1 cellular context compared by ENCODE assay signal in the genomic region with DNA sequence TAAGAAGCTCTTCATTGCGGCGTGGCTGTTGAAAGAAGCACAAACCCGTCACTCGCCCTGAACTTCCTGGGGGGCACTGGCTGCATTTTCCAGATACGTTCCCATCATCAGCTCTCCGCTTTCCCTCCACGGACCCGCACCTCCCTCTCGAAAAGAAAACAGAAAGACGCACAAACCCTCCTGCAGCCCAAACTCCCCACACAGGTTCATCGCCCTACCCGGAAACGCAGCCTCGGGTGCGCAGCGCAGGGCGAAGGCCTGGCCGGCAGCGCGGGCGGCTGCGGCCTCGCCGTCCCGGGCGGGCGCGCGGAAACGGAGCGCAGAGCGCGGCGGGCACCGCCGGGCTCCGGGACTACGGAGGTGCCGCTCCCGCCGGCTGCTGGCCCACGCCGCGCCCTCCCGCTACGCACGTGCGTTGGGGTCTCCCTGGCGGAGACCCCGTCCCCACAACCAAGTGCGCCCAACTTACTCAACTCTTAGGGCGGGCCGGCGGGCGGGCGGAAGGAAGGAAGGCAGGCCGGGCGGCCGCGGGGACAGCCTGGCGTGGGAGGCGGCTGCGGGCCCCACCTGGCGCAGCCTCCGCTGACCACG.
TF ChIP-seq lines count a peak whose summit lies in the region.

No MANE protein-coding gene starts in this region.

TF ChIP-seq in HepG2, 621 proteins besides CTCF, POLR2A, EP300 and RAD21 (continued from another document and continues in another):
- TF ChIP-seq LCORL (IDR thresholded peaks at IDR 0.05) (no peak), LCORL (CRISPR knock-in tag; IDR thresholded peaks at IDR 0.05) (0 out of 2 replicates have a peak, but pooled peaks have one; percentile 2), ZNF777 (CRISPR knock-in tag; IDR thresholded peaks at IDR 0.05) (no peak), ZNF878 (CRISPR knock-in tag; IDR thresholded peaks at IDR 0.05) (no peak), YEATS4 (CRISPR knock-in tag; IDR thresholded peaks at IDR 0.05; ENCODE audit: borderline replicate concordance) (no peak), ZNF547 (CRISPR knock-in tag; IDR thresholded peaks at IDR 0.05) (peak; percentile 39; the same call in 1 of the 2 replicates), ZNF781 (CRISPR knock-in tag; IDR thresholded peaks at IDR 0.05; ENCODE audit: borderline replicate concordance, not compliant biosample characterization) (no peak), HOXA9 (CRISPR knock-in tag; IDR thresholded peaks at IDR 0.05; ENCODE audit: borderline replicate concordance) (no peak), TOPORS (CRISPR knock-in tag; IDR thresholded peaks at IDR 0.05) (no peak), PCBP1 (IDR thresholded peaks at IDR 0.05; ENCODE audit: borderline replicate concordance, low read depth, low read length) (no peak), SPEN (CRISPR knock-in tag; IDR thresholded peaks at IDR 0.05; ENCODE audit: low read depth) (peak; percentile 4; the same call in 1 of the 2 replicates), HOXD1 (CRISPR knock-in tag; IDR thresholded peaks at IDR 0.05) (no peak), KDM3A (CRISPR knock-in tag; IDR thresholded peaks at IDR 0.05; ENCODE audit: low read depth) (no peak), ZNF432 (CRISPR knock-in tag; IDR thresholded peaks at IDR 0.05; ENCODE audit: borderline replicate concordance) (no peak), HHEX (CRISPR knock-in tag; IDR thresholded peaks at IDR 0.05) (no peak), NFKB2 (CRISPR knock-in tag; IDR thresholded peaks at IDR 0.05; ENCODE audit: borderline replicate concordance) (0 out of 2 replicates have a peak, but pooled peaks have one; percentile 7), RNF2 (conservative IDR thresholded peaks at IDR 0.05; ENCODE audit: low read depth) (peak; percentile 14; the same call in 1 of the 2 replicates), ZFYVE20 (CRISPR knock-in tag; IDR thresholded peaks at IDR 0.05; ENCODE audit: borderline replicate concordance, low read depth) (no peak), SALL1 (CRISPR knock-in tag; IDR thresholded peaks at IDR 0.05) (peak; percentile 4; the same call in 1 of the 2 replicates), ARNT2 (CRISPR knock-in tag; IDR thresholded peaks at IDR 0.05; ENCODE audit: low read depth) (no peak), ISL2 (CRISPR knock-in tag; IDR thresholded peaks at IDR 0.05) (no peak; the same call in 1 of the 2 replicates), ZNF772 (CRISPR knock-in tag; IDR thresholded peaks at IDR 0.05) (no peak), GABPA (IDR thresholded peaks at IDR 0.05; ENCODE audit: low read depth, low read length) (no peak), GABPA (CRISPR knock-in tag; IDR thresholded peaks at IDR 0.05; ENCODE audit: low read depth) (no peak), ZBTB7A (CRISPR knock-in tag; IDR thresholded peaks at IDR 0.05) (peak; percentile 53; the same call in 1 of the 2 replicates)
- TF ChIP-seq, protein P1, sequence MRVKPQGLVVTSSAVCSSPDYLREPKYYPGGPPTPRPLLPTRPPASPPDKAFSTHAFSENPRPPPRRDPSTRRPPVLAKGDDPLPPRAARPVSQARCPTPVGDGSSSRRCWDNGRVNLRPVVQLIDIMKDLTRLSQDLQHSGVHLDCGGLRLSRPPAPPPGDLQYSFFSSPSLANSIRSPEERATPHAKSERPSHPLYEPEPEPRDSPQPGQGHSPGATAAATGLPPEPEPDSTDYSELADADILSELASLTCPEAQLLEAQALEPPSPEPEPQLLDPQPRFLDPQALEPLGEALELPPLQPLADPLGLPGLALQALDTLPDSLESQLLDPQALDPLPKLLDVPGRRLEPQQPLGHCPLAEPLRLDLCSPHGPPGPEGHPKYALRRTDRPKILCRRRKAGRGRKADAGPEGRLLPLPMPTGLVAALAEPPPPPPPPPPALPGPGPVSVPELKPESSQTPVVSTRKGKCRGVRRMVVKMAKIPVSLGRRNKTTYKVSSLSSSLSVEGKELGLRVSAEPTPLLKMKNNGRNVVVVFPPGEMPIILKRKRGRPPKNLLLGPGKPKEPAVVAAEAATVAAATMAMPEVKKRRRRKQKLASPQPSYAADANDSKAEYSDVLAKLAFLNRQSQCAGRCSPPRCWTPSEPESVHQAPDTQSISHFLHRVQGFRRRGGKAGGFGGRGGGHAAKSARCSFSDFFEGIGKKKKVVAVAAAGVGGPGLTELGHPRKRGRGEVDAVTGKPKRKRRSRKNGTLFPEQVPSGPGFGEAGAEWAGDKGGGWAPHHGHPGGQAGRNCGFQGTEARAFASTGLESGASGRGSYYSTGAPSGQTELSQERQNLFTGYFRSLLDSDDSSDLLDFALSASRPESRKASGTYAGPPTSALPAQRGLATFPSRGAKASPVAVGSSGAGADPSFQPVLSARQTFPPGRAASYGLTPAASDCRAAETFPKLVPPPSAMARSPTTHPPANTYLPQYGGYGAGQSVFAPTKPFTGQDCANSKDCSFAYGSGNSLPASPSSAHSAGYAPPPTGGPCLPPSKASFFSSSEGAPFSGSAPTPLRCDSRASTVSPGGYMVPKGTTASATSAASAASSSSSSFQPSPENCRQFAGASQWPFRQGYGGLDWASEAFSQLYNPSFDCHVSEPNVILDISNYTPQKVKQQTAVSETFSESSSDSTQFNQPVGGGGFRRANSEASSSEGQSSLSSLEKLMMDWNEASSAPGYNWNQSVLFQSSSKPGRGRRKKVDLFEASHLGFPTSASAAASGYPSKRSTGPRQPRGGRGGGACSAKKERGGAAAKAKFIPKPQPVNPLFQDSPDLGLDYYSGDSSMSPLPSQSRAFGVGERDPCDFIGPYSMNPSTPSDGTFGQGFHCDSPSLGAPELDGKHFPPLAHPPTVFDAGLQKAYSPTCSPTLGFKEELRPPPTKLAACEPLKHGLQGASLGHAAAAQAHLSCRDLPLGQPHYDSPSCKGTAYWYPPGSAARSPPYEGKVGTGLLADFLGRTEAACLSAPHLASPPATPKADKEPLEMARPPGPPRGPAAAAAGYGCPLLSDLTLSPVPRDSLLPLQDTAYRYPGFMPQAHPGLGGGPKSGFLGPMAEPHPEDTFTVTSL (CRISPR knock-in tag; IDR thresholded peaks at IDR 0.05; ENCODE audit: borderline replicate concordance) = peak; percentile 44; the same call in 1 of the 2 replicates
- TF ChIP-seq, protein P2, sequence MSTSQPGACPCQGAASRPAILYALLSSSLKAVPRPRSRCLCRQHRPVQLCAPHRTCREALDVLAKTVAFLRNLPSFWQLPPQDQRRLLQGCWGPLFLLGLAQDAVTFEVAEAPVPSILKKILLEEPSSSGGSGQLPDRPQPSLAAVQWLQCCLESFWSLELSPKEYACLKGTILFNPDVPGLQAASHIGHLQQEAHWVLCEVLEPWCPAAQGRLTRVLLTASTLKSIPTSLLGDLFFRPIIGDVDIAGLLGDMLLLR (CRISPR knock-in tag; IDR thresholded peaks at IDR 0.05) = no peak
- TF ChIP-seq, protein P3, sequence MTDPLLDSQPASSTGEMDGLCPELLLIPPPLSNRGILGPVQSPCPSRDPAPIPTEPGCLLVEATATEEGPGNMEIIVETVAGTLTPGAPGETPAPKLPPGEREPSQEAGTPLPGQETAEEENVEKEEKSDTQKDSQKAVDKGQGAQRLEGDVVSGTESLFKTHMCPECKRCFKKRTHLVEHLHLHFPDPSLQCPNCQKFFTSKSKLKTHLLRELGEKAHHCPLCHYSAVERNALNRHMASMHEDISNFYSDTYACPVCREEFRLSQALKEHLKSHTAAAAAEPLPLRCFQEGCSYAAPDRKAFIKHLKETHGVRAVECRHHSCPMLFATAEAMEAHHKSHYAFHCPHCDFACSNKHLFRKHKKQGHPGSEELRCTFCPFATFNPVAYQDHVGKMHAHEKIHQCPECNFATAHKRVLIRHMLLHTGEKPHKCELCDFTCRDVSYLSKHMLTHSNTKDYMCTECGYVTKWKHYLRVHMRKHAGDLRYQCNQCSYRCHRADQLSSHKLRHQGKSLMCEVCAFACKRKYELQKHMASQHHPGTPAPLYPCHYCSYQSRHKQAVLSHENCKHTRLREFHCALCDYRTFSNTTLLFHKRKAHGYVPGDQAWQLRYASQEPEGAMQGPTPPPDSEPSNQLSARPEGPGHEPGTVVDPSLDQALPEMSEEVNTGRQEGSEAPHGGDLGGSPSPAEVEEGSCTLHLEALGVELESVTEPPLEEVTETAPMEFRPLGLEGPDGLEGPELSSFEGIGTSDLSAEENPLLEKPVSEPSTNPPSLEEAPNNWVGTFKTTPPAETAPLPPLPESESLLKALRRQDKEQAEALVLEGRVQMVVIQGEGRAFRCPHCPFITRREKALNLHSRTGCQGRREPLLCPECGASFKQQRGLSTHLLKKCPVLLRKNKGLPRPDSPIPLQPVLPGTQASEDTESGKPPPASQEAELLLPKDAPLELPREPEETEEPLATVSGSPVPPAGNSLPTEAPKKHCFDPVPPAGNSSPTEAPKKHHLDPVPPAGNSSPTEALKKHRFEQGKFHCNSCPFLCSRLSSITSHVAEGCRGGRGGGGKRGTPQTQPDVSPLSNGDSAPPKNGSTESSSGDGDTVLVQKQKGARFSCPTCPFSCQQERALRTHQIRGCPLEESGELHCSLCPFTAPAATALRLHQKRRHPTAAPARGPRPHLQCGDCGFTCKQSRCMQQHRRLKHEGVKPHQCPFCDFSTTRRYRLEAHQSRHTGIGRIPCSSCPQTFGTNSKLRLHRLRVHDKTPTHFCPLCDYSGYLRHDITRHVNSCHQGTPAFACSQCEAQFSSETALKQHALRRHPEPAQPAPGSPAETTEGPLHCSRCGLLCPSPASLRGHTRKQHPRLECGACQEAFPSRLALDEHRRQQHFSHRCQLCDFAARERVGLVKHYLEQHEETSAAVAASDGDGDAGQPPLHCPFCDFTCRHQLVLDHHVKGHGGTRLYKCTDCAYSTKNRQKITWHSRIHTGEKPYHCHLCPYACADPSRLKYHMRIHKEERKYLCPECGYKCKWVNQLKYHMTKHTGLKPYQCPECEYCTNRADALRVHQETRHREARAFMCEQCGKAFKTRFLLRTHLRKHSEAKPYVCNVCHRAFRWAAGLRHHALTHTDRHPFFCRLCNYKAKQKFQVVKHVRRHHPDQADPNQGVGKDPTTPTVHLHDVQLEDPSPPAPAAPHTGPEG (CRISPR knock-in tag; IDR thresholded peaks at IDR 0.05) = no peak; the same call in 1 of the 2 replicates
- TF ChIP-seq, protein P4, sequence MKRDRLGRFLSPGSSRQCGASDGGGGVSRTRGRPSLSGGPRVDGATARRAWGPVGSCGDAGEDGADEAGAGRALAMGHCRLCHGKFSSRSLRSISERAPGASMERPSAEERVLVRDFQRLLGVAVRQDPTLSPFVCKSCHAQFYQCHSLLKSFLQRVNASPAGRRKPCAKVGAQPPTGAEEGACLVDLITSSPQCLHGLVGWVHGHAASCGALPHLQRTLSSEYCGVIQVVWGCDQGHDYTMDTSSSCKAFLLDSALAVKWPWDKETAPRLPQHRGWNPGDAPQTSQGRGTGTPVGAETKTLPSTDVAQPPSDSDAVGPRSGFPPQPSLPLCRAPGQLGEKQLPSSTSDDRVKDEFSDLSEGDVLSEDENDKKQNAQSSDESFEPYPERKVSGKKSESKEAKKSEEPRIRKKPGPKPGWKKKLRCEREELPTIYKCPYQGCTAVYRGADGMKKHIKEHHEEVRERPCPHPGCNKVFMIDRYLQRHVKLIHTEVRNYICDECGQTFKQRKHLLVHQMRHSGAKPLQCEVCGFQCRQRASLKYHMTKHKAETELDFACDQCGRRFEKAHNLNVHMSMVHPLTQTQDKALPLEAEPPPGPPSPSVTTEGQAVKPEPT (CRISPR knock-in tag; IDR thresholded peaks at IDR 0.05; ENCODE audit: low read depth) = no peak
- TF ChIP-seq, protein P5, sequence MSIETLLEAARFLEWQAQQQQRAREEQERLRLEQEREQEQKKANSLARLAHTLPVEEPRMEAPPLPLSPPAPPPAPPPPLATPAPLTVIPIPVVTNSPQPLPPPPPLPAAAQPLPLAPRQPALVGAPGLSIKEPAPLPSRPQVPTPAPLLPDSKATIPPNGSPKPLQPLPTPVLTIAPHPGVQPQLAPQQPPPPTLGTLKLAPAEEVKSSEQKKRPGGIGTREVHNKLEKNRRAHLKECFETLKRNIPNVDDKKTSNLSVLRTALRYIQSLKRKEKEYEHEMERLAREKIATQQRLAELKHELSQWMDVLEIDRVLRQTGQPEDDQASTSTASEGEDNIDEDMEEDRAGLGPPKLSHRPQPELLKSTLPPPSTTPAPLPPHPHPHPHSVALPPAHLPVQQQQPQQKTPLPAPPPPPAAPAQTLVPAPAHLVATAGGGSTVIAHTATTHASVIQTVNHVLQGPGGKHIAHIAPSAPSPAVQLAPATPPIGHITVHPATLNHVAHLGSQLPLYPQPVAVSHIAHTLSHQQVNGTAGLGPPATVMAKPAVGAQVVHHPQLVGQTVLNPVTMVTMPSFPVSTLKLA (IDR thresholded peaks at IDR 0.05) = no peak
- TF ChIP-seq, protein P6, sequence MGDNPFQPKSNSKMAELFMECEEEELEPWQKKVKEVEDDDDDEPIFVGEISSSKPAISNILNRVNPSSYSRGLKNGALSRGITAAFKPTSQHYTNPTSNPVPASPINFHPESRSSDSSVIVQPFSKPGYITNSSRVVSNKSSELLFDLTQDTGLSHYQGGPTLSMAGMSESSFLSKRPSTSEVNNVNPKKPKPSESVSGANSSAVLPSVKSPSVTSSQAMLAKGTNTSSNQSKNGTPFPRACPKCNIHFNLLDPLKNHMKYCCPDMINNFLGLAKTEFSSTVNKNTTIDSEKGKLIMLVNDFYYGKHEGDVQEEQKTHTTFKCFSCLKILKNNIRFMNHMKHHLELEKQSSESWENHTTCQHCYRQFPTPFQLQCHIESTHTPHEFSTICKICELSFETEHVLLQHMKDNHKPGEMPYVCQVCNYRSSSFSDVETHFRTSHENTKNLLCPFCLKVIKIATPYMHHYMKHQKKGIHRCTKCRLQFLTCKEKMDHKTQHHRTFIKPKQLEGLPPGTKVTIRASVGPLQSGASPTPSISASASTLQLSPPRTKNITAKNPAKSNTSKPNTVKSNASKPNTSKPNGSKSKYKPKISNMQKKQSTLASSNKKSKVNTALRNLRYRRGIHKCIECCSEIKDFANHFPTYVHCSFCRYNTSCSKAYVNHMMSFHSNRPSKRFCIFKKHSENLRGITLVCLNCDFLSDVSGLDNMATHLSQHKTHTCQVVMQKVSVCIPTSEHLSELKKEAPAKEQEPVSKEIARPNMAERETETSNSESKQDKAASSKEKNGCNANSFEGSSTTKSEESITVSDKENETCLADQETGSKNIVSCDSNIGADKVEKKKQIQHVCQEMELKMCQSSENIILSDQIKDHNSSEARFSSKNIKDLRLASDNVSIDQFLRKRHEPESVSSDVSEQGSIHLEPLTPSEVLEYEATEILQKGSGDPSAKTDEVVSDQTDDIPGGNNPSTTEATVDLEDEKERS (CRISPR knock-in tag; IDR thresholded peaks at IDR 0.05) = no peak
- TF ChIP-seq, protein P7, sequence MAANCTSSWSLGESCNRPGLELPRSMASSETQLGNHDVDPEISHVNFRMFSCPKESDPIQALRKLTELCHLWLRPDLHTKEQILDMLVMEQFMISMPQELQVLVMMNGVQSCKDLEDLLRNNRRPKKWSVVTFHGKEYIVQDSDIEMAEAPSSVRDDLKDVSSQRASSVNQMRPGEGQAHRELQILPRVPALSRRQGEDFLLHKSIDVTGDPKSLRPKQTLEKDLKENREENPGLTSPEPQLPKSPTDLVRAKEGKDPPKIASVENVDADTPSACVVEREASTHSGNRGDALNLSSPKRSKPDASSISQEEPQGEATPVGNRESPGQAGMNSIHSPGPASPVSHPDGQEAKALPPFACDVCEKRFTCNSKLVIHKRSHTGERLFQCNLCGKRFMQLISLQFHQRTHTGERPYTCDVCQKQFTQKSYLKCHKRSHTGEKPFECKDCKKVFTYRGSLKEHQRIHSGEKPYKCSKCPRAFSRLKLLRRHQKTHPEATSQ (CRISPR knock-in tag; IDR thresholded peaks at IDR 0.05; ENCODE audit: borderline replicate concordance) = no peak
